Comparison of ENCODE assay signal across 11 cellular contexts in genomic region chr10:78207216-78207615, GRCh38.
"Had no signal": no experiment of that assay in that cellular context is flagged by ENCODE, and none has a peak within 500 bp of the region (broad histone marks: within the 10 kb centered on the region; RNA-seq: fewer than 3 reads in every experiment).

No MANE protein-coding gene starts in this region.

- H3K9me3 ChIP-seq: right atrium auricular region, transverse colon had no signal

- DNase-seq: activated CD4-positive, alpha-beta T cell treated with anti-CD3 and anti-CD28 coated beads, Interleukin-2, amount 50 U/mL, for 1 hour; activated CD8-positive, alpha-beta memory T cell treated with anti-CD3 and anti-CD28 coated beads for 24 hours; activated naive CD8-positive, alpha-beta T cell treated with anti-CD3 and anti-CD28 coated beads for 36 hours; effector memory CD8-positive, alpha-beta T cell; naive thymus-derived CD8-positive, alpha-beta T cell; stimulated activated CD4-positive, alpha-beta T cell treated with anti-CD3 and anti-CD28 coated beads, Interleukin-4, amount 100 ng/mL, for 24 hours; stimulated activated naive CD4-positive, alpha-beta T cell; T1000; transverse colon had no signal

- H3K4me3 ChIP-seq: right atrium auricular region, skin epidermis, transverse colon had no signal

- H3K36me3 ChIP-seq: right atrium auricular region, transverse colon had no signal

- H3K27me3 ChIP-seq: right atrium auricular region, transverse colon had no signal

- H3K27ac ChIP-seq: right atrium auricular region, transverse colon had no signal
